Comparison of ENCODE assay signal across 10 cellular contexts in the genomic region with DNA sequence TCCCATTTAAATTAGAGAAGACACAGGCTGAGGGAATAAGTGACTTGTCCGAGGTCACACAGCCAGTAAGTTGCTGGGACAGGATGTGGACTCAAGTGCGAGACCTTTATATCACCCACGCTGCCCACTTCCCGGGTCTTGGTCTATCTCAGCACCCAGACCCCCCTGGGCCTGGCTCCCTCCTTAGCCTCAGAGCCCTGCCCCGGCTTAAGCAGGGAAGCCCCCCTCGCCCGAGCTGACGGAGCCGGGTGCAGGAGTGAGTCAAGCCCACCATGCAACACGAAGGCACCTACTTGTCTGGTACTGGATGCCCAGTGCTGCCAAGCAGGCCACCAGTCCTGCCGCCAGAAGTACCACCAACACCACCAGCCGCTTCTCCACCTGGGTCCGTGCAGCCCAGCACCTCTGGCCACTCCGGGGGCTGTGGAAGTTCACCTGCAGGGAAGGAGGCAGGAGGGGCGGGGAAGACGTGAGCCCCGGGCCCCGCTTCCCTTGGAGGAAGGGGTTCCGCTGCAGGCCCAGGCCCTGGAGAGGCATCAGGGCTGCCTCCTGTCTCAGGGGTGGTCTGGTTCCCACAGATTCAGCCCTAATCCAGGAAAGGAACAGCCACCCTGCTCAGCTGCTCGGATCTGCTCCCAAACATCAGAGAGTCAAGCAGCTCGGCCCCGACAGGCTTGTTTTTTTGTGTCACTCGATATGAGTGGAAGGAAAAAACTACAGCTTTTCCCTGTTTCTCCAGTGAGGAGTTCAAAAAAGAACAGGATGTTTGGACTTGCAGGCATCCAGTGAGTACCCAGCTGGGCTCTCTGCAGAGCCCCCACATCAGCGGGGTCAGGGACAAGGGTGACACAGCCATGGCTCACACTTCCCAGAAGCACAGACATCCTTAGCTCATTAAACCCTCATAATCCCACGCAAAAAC. TPM values are rescaled to one million over a fixed set of nuclear protein-coding genes. Genes with fewer than 3 reads are reported as not detected.
DNase-seq lines count a peak whose midpoint lies in the region; ATAC-seq and TF ChIP-seq lines count a peak whose summit lies in the region.
"Had no signal": no experiment of that assay in that cellular context is flagged by ENCODE, and none has a peak within 500 bp of the region (broad histone marks: within the 10 kb centered on the region; RNA-seq: fewer than 3 reads in every experiment).

No MANE protein-coding gene starts in this region.

- H3K27ac ChIP-seq in muscle layer of duodenum (ENCODE audit: low read length) (peak overlapping the region; percentile 76), thyroid gland (peak overlapping the region; percentile 49 to 86 (median 72))

- H3K36me3 Mint-ChIP-seq in activated T-cell treated with anti-CD3 and anti-CD28 coated beads, Interleukin-2, amount 50 U/mL, for 72 hours (ENCODE audit: insufficient read depth in 2 of 2), result peaks cover 5 to 26% of the 10 kb centered on the region in 2 donors
- no peaks in the 10 kb centered on the region for H3K36me3 Mint-ChIP-seq in dendritic cell treated with granulocyte-macrophage colony-stimulating factor and Interleukin-4, amounts not matched to agents 40 ng/mL and 50 ng/mL, for 4 days (ENCODE audit: low read depth)
- H3K36me3 Mint-ChIP-seq: WTC11 had no signal

- in situ Hi-C loops in GM13976 (cut with MboI; ENCODE audit: low sequenced_read_pairs, unreplicated experiment), result no loop called here

- peak overlapping the region in 1 of 2 donors; percentile 16 for H3K4me3 ChIP-seq in muscle layer of duodenum (ENCODE audit: low read depth in 1 of 2, low read length in 2 of 2)
- H3K4me3 ChIP-seq in thyroid gland (replicated peaks in 1 of 3), result no peak overlapping the region

- peaks cover 4 to 31% of the 10 kb centered on the region in 2 donors for H3K4me1 ChIP-seq in muscle layer of duodenum (ENCODE audit: control insufficient read depth in 1 of 2, insufficient read depth in 2 of 2, low read length in 2 of 2)
- peaks cover 16 to 63% of the 10 kb centered on the region in 2 donors for H3K4me1 ChIP-seq in thyroid gland

- H3K9me3 ChIP-seq in muscle layer of duodenum (ENCODE audit: control insufficient read depth in 1 of 2, low read length in 2 of 2) (no peaks in the 10 kb centered on the region), thyroid gland (no peaks in the 10 kb centered on the region)

- no peak for TF ChIP-seq CTCF in thyroid gland (IDR thresholded peaks at IDR 0.05)
- no peak for TF ChIP-seq CTCF in GM13976 (IDR thresholded peaks at IDR 0.05; ENCODE audit: borderline replicate concordance, control extremely low read depth, extremely low read depth, insufficient read depth, missing control alignments)

- DNase-seq in activated T-cell treated with anti-CD3 and anti-CD28 coated beads, Interleukin-2, amount 50 U/mL, for 72 hours, result no peak
- DNase-seq in activated T-cell treated with anti-CD3 and anti-CD28 coated beads, Interleukin-2, amount 50 U/mL, for 48 hours, result no peak
- no peak for DNase-seq in thyroid gland
- DNase-seq in GM13976 (ENCODE audit: low spot score), result no peak
- DNase-seq in NOMO-1 treated with DMSO at 0.1 percent for 48 hours (lab: John Stamatoyannopoulos, UW; ENCODE audit: unreplicated experiment), result no peak
- DNase-seq: NCI-H2029 treated with DMSO at 0.1 percent for 48 hours had no signal

- H3K9me3 Mint-ChIP-seq in activated T-cell treated with anti-CD3 and anti-CD28 coated beads, Interleukin-2, amount 50 U/mL, for 72 hours, result no peaks in the 10 kb centered on the region
- no peaks in the 10 kb centered on the region for H3K9me3 Mint-ChIP-seq in dendritic cell treated with granulocyte-macrophage colony-stimulating factor and Interleukin-4, amounts not matched to agents 40 ng/mL and 50 ng/mL, for 4 days
- H3K9me3 Mint-ChIP-seq: WTC11 had no signal

- intact Hi-C loops in dendritic cell treated with granulocyte-macrophage colony-stimulating factor and Interleukin-4, amounts not matched to agents 40 ng/mL and 50 ng/mL, for 4 days (cut with micrococcal nuclease), result no loop called here
- intact Hi-C loops in thyroid gland (cut with DNase I), result no loop called here

- H3K27me3 ChIP-seq in muscle layer of duodenum (ENCODE audit: low read depth, low read length) (no peaks in the 10 kb centered on the region), thyroid gland (no peaks in the 10 kb centered on the region)

- H3K4me1 Mint-ChIP-seq in activated T-cell treated with anti-CD3 and anti-CD28 coated beads, Interleukin-2, amount 50 U/mL, for 72 hours (ENCODE audit: low read depth), result peaks cover 58% of the 10 kb centered on the region
- peaks cover 37% of the 10 kb centered on the region for H3K4me1 Mint-ChIP-seq in dendritic cell treated with granulocyte-macrophage colony-stimulating factor and Interleukin-4, amounts not matched to agents 40 ng/mL and 50 ng/mL, for 4 days (ENCODE audit: low read depth)

- ATAC-seq in activated T-cell treated with anti-CD3 and anti-CD28 coated beads, Interleukin-2, amount 50 U/mL, for 72 hours (replicated peaks in 1 of 2), result peak in 1 of 2 donors; percentile 41
- ATAC-seq in GM19452 (IDR thresholded peaks at IDR 0.05; ENCODE audit: unreplicated experiment), result no peak

- no peak for TF ChIP-seq POLR2A in thyroid gland (IDR thresholded peaks at IDR 0.05)

- peak overlapping the region; percentile 86 for H3K27ac Mint-ChIP-seq in activated T-cell treated with anti-CD3 and anti-CD28 coated beads, Interleukin-2, amount 50 U/mL, for 72 hours
- peak overlapping the region; percentile 88 for H3K27ac Mint-ChIP-seq in dendritic cell treated with granulocyte-macrophage colony-stimulating factor and Interleukin-4, amounts not matched to agents 40 ng/mL and 50 ng/mL, for 4 days

- H3K27me3 Mint-ChIP-seq in activated T-cell treated with anti-CD3 and anti-CD28 coated beads, Interleukin-2, amount 50 U/mL, for 72 hours (ENCODE audit: low read depth), result no peaks in the 10 kb centered on the region
- H3K27me3 Mint-ChIP-seq in dendritic cell treated with granulocyte-macrophage colony-stimulating factor and Interleukin-4, amounts not matched to agents 40 ng/mL and 50 ng/mL, for 4 days, result peaks cover 29% of the 10 kb centered on the region

- H3K36me3 ChIP-seq in muscle layer of duodenum (ENCODE audit: control insufficient read depth in 1 of 2, insufficient read depth in 2 of 2, low read length in 2 of 2) (peaks cover 6 to 12% of the 10 kb centered on the region in 2 donors), thyroid gland (no peaks in the 10 kb centered on the region)

- H3K4me3 Mint-ChIP-seq in activated T-cell treated with anti-CD3 and anti-CD28 coated beads, Interleukin-2, amount 50 U/mL, for 72 hours, result peak overlapping the region; percentile 25 to 70
- no peak overlapping the region for H3K4me3 Mint-ChIP-seq in dendritic cell treated with granulocyte-macrophage colony-stimulating factor and Interleukin-4, amounts not matched to agents 40 ng/mL and 50 ng/mL, for 4 days
- H3K4me3 Mint-ChIP-seq: WTC11 had no signal

- whole genome bisulfite sequencing in thyroid gland, 2 donors, result 64 to 67% methylated on average over 16 to 17 of the region's 25 CpGs

RNA-seq across cellular contexts. Expression of gene ECE1, which starts 11.1 kb away (rescaled TPM):
- total RNA-seq in activated T-cell treated with anti-CD3 and anti-CD28 coated beads, Interleukin-2, amount 50 U/mL, for 72 hours, result 100 to 1,000 TPM; 159 to 193 TPM
- 100 to 1,000 TPM in 2 of 4 donors, 10 to 100 TPM in 2; 74.5 to 146 (median 97.2) TPM for total RNA-seq in thyroid gland
